ENCODE assay signal across 9 cellular contexts in genomic region chr11:128342511-128343133, GRCh38.
DNase-seq lines count a peak whose midpoint lies in the region; ATAC-seq and TF ChIP-seq lines count a peak whose summit lies in the region.
"Had no signal": no experiment of that assay in that cellular context is flagged by ENCODE, and none has a peak within 500 bp of the region (broad histone marks: within the 10 kb centered on the region; RNA-seq: fewer than 3 reads in every experiment).

No MANE protein-coding gene starts in this region.

- H3K27me3 ChIP-seq in CD8-positive, alpha-beta memory T cell (ENCODE audit: insufficient read depth, low read length, poor library complexity, severe bottlenecking), result no peaks in the 10 kb centered on the region
- no peaks in the 10 kb centered on the region for H3K27me3 ChIP-seq in colonic mucosa

- H3K9ac ChIP-seq in colonic mucosa (ENCODE audit: low read depth in 2 of 2, low read length in 2 of 2), result no peak overlapping the region

- H3K4me1 Mint-ChIP-seq in CD8-positive, alpha-beta memory T cell, result peaks cover 64 to 86% (median 85%) of the 10 kb centered on the region in 3 donors
- peaks cover 69% of the 10 kb centered on the region for H3K4me1 Mint-ChIP-seq in T-helper 1 cell treated with Interleukin-12 subunit alpha and Interleukin-12 subunit beta and Interleukin-4 antibody, amounts not matched to agents 30 μg/mL and 1 μg/mL, for 36 hours (ENCODE audit: low read depth)
- peaks cover 46 to 49% of the 10 kb centered on the region in 2 donors for H3K4me1 Mint-ChIP-seq in natural killer cell treated with Interleukin-12 subunit alpha and Interleukin-12 subunit beta and Interleukin-15 and Interleukin-18, amount 100 ng/mL, for 72 hours (ENCODE audit: low read depth in 2 of 2)

- H3K27ac Mint-ChIP-seq in CD8-positive, alpha-beta memory T cell, result peak overlapping the region; percentile 82 to 97 (median 92)
- H3K27ac Mint-ChIP-seq in T-helper 1 cell treated with Interleukin-12 subunit alpha and Interleukin-12 subunit beta and Interleukin-4 antibody, amounts not matched to agents 30 μg/mL and 1 μg/mL, for 36 hours, result peak overlapping the region; percentile 92
- H3K27ac Mint-ChIP-seq in natural killer cell treated with Interleukin-12 subunit alpha and Interleukin-12 subunit beta and Interleukin-15 and Interleukin-18, amount 100 ng/mL, for 72 hours, result peak overlapping the region; percentile 26 to 40

- DNase-seq in CD8-positive, alpha-beta memory T cell, result peak; percentile 14 to 68 (median 35)
- DNase-seq in GM20000 (ENCODE audit: low spot score) (peak; percentile 35), HPDE6-E6E7 (ENCODE audit: extremely low spot score) (peak; percentile 89), colonic mucosa (peak; percentile 38), NOMO-1 treated with DMSO at 0.1 percent for 48 hours (lab: John Stamatoyannopoulos, UW; ENCODE audit: unreplicated experiment) (no peak), NCI-H1694 treated with DMSO at 0.1 percent for 48 hours (lab: John Stamatoyannopoulos, UW) (no peak)
- DNase-seq in natural killer cell treated with Interleukin-12 subunit alpha and Interleukin-12 subunit beta and Interleukin-15 and Interleukin-18, amount 100 ng/mL, for 72 hours (ENCODE audit: low spot score), result no peak

- no peaks in the 10 kb centered on the region for H3K9me3 Mint-ChIP-seq in CD8-positive, alpha-beta memory T cell
- peaks cover 3% of the 10 kb centered on the region for H3K9me3 Mint-ChIP-seq in T-helper 1 cell treated with Interleukin-12 subunit alpha and Interleukin-12 subunit beta and Interleukin-4 antibody, amounts not matched to agents 30 μg/mL and 1 μg/mL, for 36 hours
- peaks cover 7% of the 10 kb centered on the region for H3K9me3 Mint-ChIP-seq in natural killer cell treated with Interleukin-12 subunit alpha and Interleukin-12 subunit beta and Interleukin-15 and Interleukin-18, amount 100 ng/mL, for 72 hours

- no peaks in the 10 kb centered on the region for H3K27me3 Mint-ChIP-seq in CD8-positive, alpha-beta memory T cell
- no peaks in the 10 kb centered on the region for H3K27me3 Mint-ChIP-seq in T-helper 1 cell treated with Interleukin-12 subunit alpha and Interleukin-12 subunit beta and Interleukin-4 antibody, amounts not matched to agents 30 μg/mL and 1 μg/mL, for 36 hours (ENCODE audit: low read depth)
- no peaks in the 10 kb centered on the region for H3K27me3 Mint-ChIP-seq in natural killer cell treated with Interleukin-12 subunit alpha and Interleukin-12 subunit beta and Interleukin-15 and Interleukin-18, amount 100 ng/mL, for 72 hours

- H3K27ac ChIP-seq in CD8-positive, alpha-beta memory T cell (ENCODE audit: low read depth, low read length), result no peak overlapping the region
- H3K27ac ChIP-seq in colonic mucosa, result peak overlapping the region; percentile 62
- H3K27ac ChIP-seq: HL-60 had no signal

- TF ChIP-seq CTCF in GM20000 (IDR thresholded peaks at IDR 0.05; ENCODE audit: extremely low read depth, missing control alignments) (no peak), colonic mucosa (IDR thresholded peaks at IDR 0.05) (no peak)

- no peaks in the 10 kb centered on the region for H3K36me3 ChIP-seq in CD8-positive, alpha-beta memory T cell (ENCODE audit: insufficient read depth, low read length)
- no peaks in the 10 kb centered on the region for H3K36me3 ChIP-seq in colonic mucosa

- H3K4me3 Mint-ChIP-seq in CD8-positive, alpha-beta memory T cell, result peak overlapping the region in 6 of 7 donors; percentile 34 to 78 (median 77)
- H3K4me3 Mint-ChIP-seq in T-helper 1 cell treated with Interleukin-12 subunit alpha and Interleukin-12 subunit beta and Interleukin-4 antibody, amounts not matched to agents 30 μg/mL and 1 μg/mL, for 36 hours, result peak overlapping the region; percentile 74
- peak overlapping the region; percentile 49 for H3K4me3 Mint-ChIP-seq in natural killer cell treated with Interleukin-12 subunit alpha and Interleukin-12 subunit beta and Interleukin-15 and Interleukin-18, amount 100 ng/mL, for 72 hours

- peak; percentile 69 to 90 for ATAC-seq in natural killer cell treated with Interleukin-12 subunit alpha and Interleukin-12 subunit beta and Interleukin-15 and Interleukin-18, amount 100 ng/mL, for 72 hours

- peaks cover 67% of the 10 kb centered on the region for H3K4me1 ChIP-seq in CD8-positive, alpha-beta memory T cell (ENCODE audit: insufficient read depth, low read length)
- H3K4me1 ChIP-seq in colonic mucosa, result no peaks in the 10 kb centered on the region

- POLR2A ChIA-PET in CD8-positive, alpha-beta memory T cell (lab: Charles Lee), result interaction anchor here (0.6 kb wide), 1 partner anchor 9 kb away, joined by 3 read pairs; no protein-coding TSS in a partner anchor

- H3K4me3 ChIP-seq in CD8-positive, alpha-beta memory T cell (ENCODE audit: low read length), result peak overlapping the region; percentile 36
- no peak overlapping the region for H3K4me3 ChIP-seq in colonic mucosa

- H3K9me3 ChIP-seq in CD8-positive, alpha-beta memory T cell (ENCODE audit: low read length), result no peaks in the 10 kb centered on the region
- no peaks in the 10 kb centered on the region for H3K9me3 ChIP-seq in colonic mucosa

- H3K36me3 Mint-ChIP-seq in CD8-positive, alpha-beta memory T cell, result peaks cover 0 to 11% (median 5%) of the 10 kb centered on the region in 3 donors
- H3K36me3 Mint-ChIP-seq in T-helper 1 cell treated with Interleukin-12 subunit alpha and Interleukin-12 subunit beta and Interleukin-4 antibody, amounts not matched to agents 30 μg/mL and 1 μg/mL, for 36 hours (ENCODE audit: low read depth), result peaks cover 18% of the 10 kb centered on the region
- H3K36me3 Mint-ChIP-seq in natural killer cell treated with Interleukin-12 subunit alpha and Interleukin-12 subunit beta and Interleukin-15 and Interleukin-18, amount 100 ng/mL, for 72 hours, result peaks cover 6% of the 10 kb centered on the region

- CTCF ChIA-PET in CD8-positive, alpha-beta memory T cell (lab: Charles Lee), result interaction anchor here (0.9 to 1.6 kb wide), 6 partner anchors 8 to 162 kb away, joined by 3 to 5 read pairs (median 3); no protein-coding TSS in a partner anchor

- intact Hi-C loops in colonic mucosa (cut with DNase I), result no loop called here

Comparison
In these comparisons a context has a peak if more than half of its experiments do, and no peak if none do; other contexts are left out.
1. DNase-seq: peak in CD8-positive, alpha-beta memory T cell (5 of 5), GM20000 (single experiment), HPDE6-E6E7 (single experiment) and colonic mucosa (single experiment); none in natural killer cell treated with Interleukin-12 subunit alpha and Interleukin-12 subunit beta and Interleukin-15 and Interleukin-18, amount 100 ng/mL, for 72 hours (single experiment), NOMO-1 treated with DMSO at 0.1 percent for 48 hours (single experiment) and NCI-H1694 treated with DMSO at 0.1 percent for 48 hours (single experiment).
2. H3K27ac Mint-ChIP-seq: peak in every context shown above with its lines; median percentile 92 in T-helper 1 cell treated with Interleukin-12 subunit alpha and Interleukin-12 subunit beta and Interleukin-4 antibody, amounts not matched to agents 30 μg/mL and 1 μg/mL, for 36 hours; 92 in CD8-positive, alpha-beta memory T cell; 33 in natural killer cell treated with Interleukin-12 subunit alpha and Interleukin-12 subunit beta and Interleukin-15 and Interleukin-18, amount 100 ng/mL, for 72 hours.
3. Peak in every context shown above with its lines, with median percentiles within 50 percentile points of each other: H3K4me3 Mint-ChIP-seq.